ENCODE assay signal across 22 cellular contexts in the genomic region with DNA sequence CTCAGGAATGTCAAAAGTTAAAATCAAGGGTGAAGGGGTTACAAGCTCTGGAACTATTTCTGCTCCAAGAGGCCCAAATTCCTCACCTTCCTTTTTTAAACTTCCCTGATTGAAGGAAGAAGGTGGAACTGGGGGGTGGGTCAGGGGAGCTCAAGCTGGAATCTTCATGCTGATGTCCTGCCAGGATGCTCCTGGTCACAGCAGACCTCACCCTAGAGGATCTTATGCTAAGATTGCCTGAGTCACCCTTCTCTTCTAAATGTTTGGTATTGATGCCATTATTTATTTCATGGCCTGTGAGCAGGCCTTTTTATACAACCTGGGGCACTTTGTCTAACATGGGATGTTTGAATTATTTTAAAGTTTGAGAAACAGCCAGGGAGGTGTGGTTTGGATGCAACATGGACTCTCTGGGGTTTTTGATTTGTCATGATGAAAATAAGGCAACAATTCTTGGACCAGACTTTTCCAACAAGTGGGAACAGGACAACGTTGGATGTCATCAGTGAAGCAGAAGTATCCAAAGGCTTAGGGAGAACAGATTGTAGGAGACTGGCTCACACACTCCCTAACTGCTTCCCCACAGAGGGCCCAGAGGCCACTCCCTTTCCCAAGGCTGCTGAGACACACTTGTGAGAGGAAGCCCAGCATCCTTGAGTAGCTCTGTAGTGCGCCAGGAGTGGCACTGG.
DNase-seq lines count a peak whose midpoint lies in the region; ATAC-seq, FAIRE-seq and TF ChIP-seq lines count a peak whose summit lies in the region.
"Had no signal": no experiment of that assay in that cellular context is flagged by ENCODE, and none has a peak within 500 bp of the region (broad histone marks: within the 10 kb centered on the region; RNA-seq: fewer than 3 reads in every experiment).

No MANE protein-coding gene starts in this region.

- H4K20me1 ChIP-seq in mammary epithelial cell (ENCODE audit: insufficient read depth, low read length): no peaks in the 10 kb centered on the region
- no peaks in the 10 kb centered on the region for H4K20me1 ChIP-seq in GM23248 (ENCODE audit: insufficient read depth)

- peak overlapping the region; percentile 38 for H2AFZ ChIP-seq in mammary epithelial cell (ENCODE audit: low read depth, low read length)
- H2AFZ ChIP-seq in GM23248: no peak overlapping the region

- H3K9ac ChIP-seq in mammary epithelial cell (ENCODE audit: insufficient read depth, low read length) (no peak overlapping the region), GM23248 (no peak overlapping the region)

- H3K4me3 ChIP-seq in A549 (no peak overlapping the region), mammary epithelial cell (replicated peaks in 1 of 3; ENCODE audit: insufficient read depth in 1 of 3, low read depth in 2 of 3, low read length in 3 of 3) (no peak overlapping the region), left lung (no peak overlapping the region), GM23248 (no peak overlapping the region)
- H3K4me3 ChIP-seq: HAP-1, SJCRH30 had no signal

- no peaks in the 10 kb centered on the region for H3K79me2 ChIP-seq in mammary epithelial cell (ENCODE audit: insufficient read depth, low read length)
- H3K79me2 ChIP-seq in GM23248 (ENCODE audit: insufficient read depth): no peaks in the 10 kb centered on the region

- peak; percentile 15 to 74 for DNase-seq in A549 (ENCODE audit: low read depth in 1 of 2, low spot score in 1 of 2)
- DNase-seq in M059J (ENCODE audit: low read depth): peak; percentile 15
- peak; percentile 35 for DNase-seq in mammary epithelial cell
- no peak for DNase-seq in left lung
- DNase-seq in GM23248: no peak
- DNase-seq in NCI-H2107 treated with DMSO at 0.1 percent for 48 hours (lab: John Stamatoyannopoulos, UW; ENCODE audit: unreplicated experiment): no peak
- DNase-seq in D341Med (ENCODE audit: low spot score): no peak
- no peak for DNase-seq in NCI-H1092 treated with DMSO at 0.1 percent for 48 hours (lab: John Stamatoyannopoulos, UW)
- DNase-seq: CD4-positive, CD25-positive, alpha-beta regulatory T cell; DMS 273 treated with DMSO at 0.1 percent for 48 hours; DND-41; NCI-H1105; NCI-H146; NCI-H2029; NCI-H2171 treated with DMSO at 0.1 percent for 48 hours; NCI-H526 treated with DMSO at 0.1 percent for 48 hours; SJCRH30; T-cell had no signal

- TF ChIP-seq EP300 in A549 (IDR thresholded peaks at IDR 0.05): peak; percentile 7 to 13; a peak in 1 of 5 replicates

- no peak for FAIRE-seq in A549 (lab: Jason Lieb, UNC)
- FAIRE-seq: A204.1, GM12891 had no signal

- POLR2A ChIA-PET in A549 (lab: Yijun Ruan, JAX): interaction anchor here (1.9 kb wide), 1 partner anchor 420 kb away, joined by 8 read pairs; a partner anchor contains a TSS

- H3K4me1 ChIP-seq in A549 (peaks cover 50% of the 10 kb centered on the region), mammary epithelial cell (ENCODE audit: insufficient read depth, low read length) (peaks cover 49% of the 10 kb centered on the region), left lung (no peaks in the 10 kb centered on the region), GM23248 (ENCODE audit: insufficient read depth) (0 out of 2 replicates have a peak, but pooled peaks cover 4% of the 10 kb centered on the region)
- H3K4me1 ChIP-seq: HAP-1 had no signal

- BruUV-seq in mammary epithelial cell (replicated peaks; lab: Mats Ljungman, UMichigan): no TSS peak

- intact Hi-C loops in mammary epithelial cell (cut with micrococcal nuclease): loop anchor here (2.0 to 10.0 kb wide), 5 partner anchors 93 to 620 kb away; no protein-coding TSS in a partner anchor
- intact Hi-C loops in left lung (cut with DNase I): no loop called here

- WGBS in A549 (ENCODE audit: missing lambda C conversion rate): 0% methylated on average over 1 of the region's 2 CpGs
- 50% methylated on average over 2 of the region's 2 CpGs for WGBS in mammary epithelial cell (ENCODE audit: low coverage, missing lambda C conversion rate)
- whole genome bisulfite sequencing in GM23248 (ENCODE audit: low coverage in 1 of 2, low lambda C conversion rate in 2 of 2, missing lambda C conversion rate in 2 of 2), 2 experiments: 3% methylated on average over 2 of the region's 2 CpGs

- H3K9me3 ChIP-seq in A549: no peaks in the 10 kb centered on the region
- H3K9me3 ChIP-seq in mammary epithelial cell (replicated peaks; ENCODE audit: insufficient read depth, low read length): no peaks in the 10 kb centered on the region
- no peaks in the 10 kb centered on the region for H3K9me3 ChIP-seq in left lung
- H3K9me3 ChIP-seq in GM23248 (ENCODE audit: low read depth): no peaks in the 10 kb centered on the region
- H3K9me3 ChIP-seq: HAP-1, SJCRH30 had no signal

- H3K27ac ChIP-seq in A549 (peak overlapping the region; percentile 82 to 88), mammary epithelial cell (ENCODE audit: insufficient read depth, low read depth, low read length) (peak overlapping the region; percentile 76), left lung (no peak overlapping the region), GM23248 (no peak overlapping the region)
- H3K27ac ChIP-seq: SJCRH30 had no signal

- H3K4me2 ChIP-seq in A549 (peak overlapping the region; percentile 46), mammary epithelial cell (ENCODE audit: insufficient read depth, low read depth, low read length) (no peak overlapping the region), GM23248 (ENCODE audit: unreplicated experiment) (no peak overlapping the region)

- TF ChIP-seq CTCF in A549 (IDR thresholded peaks at IDR 0.05): no peak
- no peak for TF ChIP-seq CTCF in mammary epithelial cell (conservative IDR thresholded peaks at IDR 0.05 in 1 of 2, IDR thresholded peaks at IDR 0.05 in 1 of 2; ENCODE audit: extremely low read depth in 1 of 2, insufficient read depth in 1 of 2, low read depth in 1 of 2, low read length in 2 of 2)
- TF ChIP-seq CTCF in left lung (IDR thresholded peaks at IDR 0.05): no peak

- dilution Hi-C loops in mammary epithelial cell (cut with HindIII; ENCODE audit: low sequenced_read_pairs): no loop called here

- H3K9me2 ChIP-seq in GM23248 (ENCODE audit: insufficient read depth): no peaks in the 10 kb centered on the region

- TF ChIP-seq POLR2A in A549 (IDR thresholded peaks at IDR 0.05; ENCODE audit: low read length): no peak

- TF ChIP-seq RAD21 in A549 (conservative IDR thresholded peaks at IDR 0.05 in 1 of 2, IDR thresholded peaks at IDR 0.05 in 1 of 2): 0 out of 5 replicates have a peak, but pooled peaks of 1 of the 2 experiments have one; percentile 1

- CTCF ChIA-PET in A549 (lab: Yijun Ruan, JAX): interaction anchor here (0.6 to 1.3 kb wide), 2 partner anchors 411 to 508 kb away, joined by 3 to 4 read pairs; no protein-coding TSS in a partner anchor
- CTCF ChIA-PET in mammary epithelial cell (lab: Charles Lee; ENCODE audit: low non-redundant PET): no interaction called here

- no peaks in the 10 kb centered on the region for H3K27me3 ChIP-seq in mammary epithelial cell (ENCODE audit: insufficient read depth, low read length)
- H3K27me3 ChIP-seq in left lung: peaks cover 0 to 12% of the 10 kb centered on the region in 2 donors
- H3K27me3 ChIP-seq in GM23248 (replicated peaks; ENCODE audit: insufficient read depth): no peaks in the 10 kb centered on the region; the same call in 1 of the 2 replicates
- H3K27me3 ChIP-seq: SJCRH30 had no signal

- ATAC-seq in A549 (peak; percentile 43 to 64; a peak in 5 of 6 replicates), left lung (peak; percentile 44)
- ATAC-seq: Panc1, T-cell had no signal

- in situ Hi-C loops in mammary epithelial cell (cut with MboI; ENCODE audit: low sequenced_read_pairs in 2 of 2): loop anchor here in 1 of 2 donors (10.0 kb wide), 1 partner anchor 423 kb away; a partner anchor contains a TSS
- in situ Hi-C loops in GM23248 (cut with MboI): loop anchor here (25.0 kb wide), 1 partner anchor 505 kb away; no protein-coding TSS in a partner anchor

- no peaks in the 10 kb centered on the region for H3F3A ChIP-seq in GM23248 (ENCODE audit: insufficient read depth)

- H3K36me3 ChIP-seq in mammary epithelial cell (ENCODE audit: insufficient read depth, low read length): no peaks in the 10 kb centered on the region
- no peaks in the 10 kb centered on the region for H3K36me3 ChIP-seq in left lung
- H3K36me3 ChIP-seq in GM23248 (ENCODE audit: low read depth): no peaks in the 10 kb centered on the region
- H3K36me3 ChIP-seq: HAP-1, SJCRH30 had no signal

TF ChIP-seq in A549, 52 proteins besides CTCF, POLR2A, EP300 and RAD21:
- TF ChIP-seq MYC (IDR thresholded peaks at IDR 0.05; ENCODE audit: borderline replicate concordance, low read length) (no peak), ZFP36 (IDR thresholded peaks at IDR 0.05; ENCODE audit: borderline replicate concordance, partially characterized antibody) (no peak), JUNB (IDR thresholded peaks at IDR 0.05) (peak; percentile 43; the same call in 1 of the 2 replicates)

Comparison
In these comparisons a context has a peak if more than half of its experiments do, and no peak if none do; other contexts are left out.
1. DNase-seq: peak in A549 (2 of 2), M059J (single experiment) and mammary epithelial cell (single experiment); none in left lung (0 of 2), GM23248 (single experiment), NCI-H2107 treated with DMSO at 0.1 percent for 48 hours (single experiment), D341Med (single experiment) and NCI-H1092 treated with DMSO at 0.1 percent for 48 hours (single experiment).
2. H3K27ac ChIP-seq: peak in A549 (2 of 2) and mammary epithelial cell (single experiment); none in left lung (0 of 2) and GM23248 (single experiment).